1 cellular context compared by ENCODE assay signal in genomic region chr15:40992825-40993224, GRCh38.
TF ChIP-seq lines count a peak whose summit lies in the region.

No MANE protein-coding gene starts in this region.

TF ChIP-seq in IMR-90, 13 proteins besides CTCF, POLR2A, EP300 and RAD21 (continued from another document):
- TF ChIP-seq BHLHE40 (IDR thresholded peaks at IDR 0.05; ENCODE audit: low read depth, low read length) (no peak), CHD1 (IDR thresholded peaks at IDR 0.05; ENCODE audit: low read depth, low read length) (no peak), RCOR1 (IDR thresholded peaks at IDR 0.05; ENCODE audit: insufficient replicate concordance, low read length) (no peak), NFE2L2 (IDR thresholded peaks at IDR 0.05; ENCODE audit: low read depth, low read length) (no peak), CEBPB (IDR thresholded peaks at IDR 0.05; ENCODE audit: low read depth, low read length) (no peak), RFX5 (IDR thresholded peaks at IDR 0.05; ENCODE audit: low read depth, low read length) (no peak), MAZ (IDR thresholded peaks at IDR 0.05; ENCODE audit: borderline replicate concordance, low read depth, low read length) (no peak), FOS (IDR thresholded peaks at IDR 0.05; ENCODE audit: low read depth, low read length) (no peak), SMC3 (IDR thresholded peaks at IDR 0.05; ENCODE audit: low read depth, low read length) (no peak)
